8 cellular contexts compared by ENCODE assay signal in the genomic region with DNA sequence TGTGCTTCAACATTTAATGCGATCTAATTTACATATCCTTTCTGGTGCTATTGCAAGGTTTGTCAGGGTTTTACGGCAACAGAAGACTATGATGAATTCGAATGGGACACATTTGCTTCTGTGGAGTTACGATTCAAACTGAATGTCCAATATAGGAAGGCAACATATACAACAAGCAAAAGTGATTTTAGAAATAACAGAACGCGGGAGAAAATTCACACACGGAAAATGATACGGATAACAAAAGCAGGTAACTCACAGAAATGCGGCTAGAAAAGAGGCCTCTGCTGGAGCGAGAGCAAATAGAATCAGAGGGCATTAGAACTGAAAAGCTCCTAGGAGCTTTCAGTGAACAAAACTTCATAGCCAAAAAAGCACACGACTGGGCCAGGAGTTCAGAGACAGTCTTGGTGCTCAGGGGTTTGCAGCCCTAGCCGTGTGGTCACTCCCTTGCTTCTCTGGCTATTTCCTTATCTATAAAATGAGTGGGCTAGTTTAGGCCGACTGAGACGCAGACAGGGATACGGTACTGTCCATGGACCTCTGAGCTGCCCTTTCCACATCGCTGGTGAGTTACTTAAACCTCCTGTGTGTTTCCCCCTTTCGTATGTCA. TPM values are rescaled to one million over a fixed set of nuclear protein-coding genes. Genes with fewer than 3 reads are reported as not detected.
A peak's percentile ranks its signal among the peaks of the same experiment; 100 is the strongest.
DNase-seq lines count a peak whose midpoint lies in the region; ATAC-seq and TF ChIP-seq lines count a peak whose summit lies in the region.

No MANE protein-coding gene starts in this region.

- 2 to 4% methylated on average over 17 of the region's 17 CpGs for WGBS in lung, 2 donors

- no peak for TF ChIP-seq POLR2A in vagina (IDR thresholded peaks at IDR 0.05)

- peaks cover 22% of the 10 kb centered on the region for H3K36me3 Mint-ChIP-seq in central memory CD8-positive, alpha-beta T cell (ENCODE audit: insufficient read depth)

- peaks cover 7% of the 10 kb centered on the region; the same call in 1 of the 2 replicates for H3K4me1 ChIP-seq in OCI-LY3 (ENCODE audit: low read length)
- peaks cover 1 to 8% of the 10 kb centered on the region in 2 donors for H3K4me1 ChIP-seq in lung (ENCODE audit: control insufficient read depth in 2 of 2, insufficient read depth in 2 of 2, low read length in 2 of 2)
- H3K4me1 ChIP-seq in vagina, result peaks cover 34% of the 10 kb centered on the region

- peak overlapping the region; percentile 97 for H3K4me3 Mint-ChIP-seq in central memory CD8-positive, alpha-beta T cell

- peak overlapping the region; percentile 98 for H3K27ac Mint-ChIP-seq in central memory CD8-positive, alpha-beta T cell (ENCODE audit: low read depth)

- no peak for TF ChIP-seq CTCF in AG04449 (IDR thresholded peaks at IDR 0.05; ENCODE audit: insufficient read depth, low read length, missing control alignments)
- no peak for TF ChIP-seq CTCF in GM13976 (IDR thresholded peaks at IDR 0.05; ENCODE audit: borderline replicate concordance, control extremely low read depth, extremely low read depth, insufficient read depth, missing control alignments)
- no peak for TF ChIP-seq CTCF in OCI-LY3 (IDR thresholded peaks at IDR 0.05; ENCODE audit: low read depth, low read length)
- TF ChIP-seq CTCF in lung (IDR thresholded peaks at IDR 0.05; ENCODE audit: control extremely low read depth, extremely low read depth), result no peak
- no peak for TF ChIP-seq CTCF in vagina (IDR thresholded peaks at IDR 0.05)

- peak overlapping the region; percentile 90 for H2AFZ ChIP-seq in OCI-LY3 (ENCODE audit: low read depth, low read length)

- H3K79me2 ChIP-seq in OCI-LY3 (ENCODE audit: low read length), result peaks cover 14% of the 10 kb centered on the region

- no peak for DNase-seq in AG04449 (ENCODE audit: low read depth, low spot score)
- peak; percentile 31 for DNase-seq in GM13976 (ENCODE audit: low spot score)
- no peak for DNase-seq in central memory CD8-positive, alpha-beta T cell (ENCODE audit: low spot score in 2 of 2)
- DNase-seq in lung (ENCODE audit: low spot score), result no peak
- no peak for DNase-seq in vagina (ENCODE audit: extremely low spot score in 2 of 2)
- DNase-seq in AG08395 (ENCODE audit: low spot score), result no peak

- ATAC-seq in HG02885 (IDR thresholded peaks at IDR 0.05; ENCODE audit: poor library complexity, unreplicated experiment) (peak; percentile 40), lung (ENCODE audit: insufficient read depth, low FRiP score) (peak; percentile 32)
- peak; percentile 7 for ATAC-seq in central memory CD8-positive, alpha-beta T cell (replicated peaks; ENCODE audit: extremely low read depth, poor library complexity, severe bottlenecking)

- CTCF ChIA-PET in AG04449 (lab: Yijun Ruan, JAX), result interaction anchor here (0.7 to 2.0 kb wide), 4 partner anchors 16 to 543 kb away, joined by 3 to 11 read pairs (median 4); no protein-coding TSS in a partner anchor

- POLR2A ChIA-PET in AG04449 (lab: Yijun Ruan, JAX), result interaction anchor here (0.5 to 2.0 kb wide), 2 partner anchors 27 to 76 kb away, joined by 3 to 9 read pairs; partner anchors contain the start of gene HIBADH

- intact Hi-C loops in vagina (cut with DNase I), result no loop called here

- H3K4me1 Mint-ChIP-seq in central memory CD8-positive, alpha-beta T cell, result peaks cover 39% of the 10 kb centered on the region

- H3K9me3 Mint-ChIP-seq in central memory CD8-positive, alpha-beta T cell, result no peaks in the 10 kb centered on the region

- H3K27me3 ChIP-seq in OCI-LY3 (ENCODE audit: low read depth, low read length) (no peaks in the 10 kb centered on the region), lung (ENCODE audit: control insufficient read depth, insufficient read depth) (no peaks in the 10 kb centered on the region), vagina (no peaks in the 10 kb centered on the region)

- H4K20me1 ChIP-seq in OCI-LY3 (ENCODE audit: insufficient read depth, low read length), result no peaks in the 10 kb centered on the region

- H3K36me3 ChIP-seq in OCI-LY3 (replicated peaks; ENCODE audit: low read depth, low read length), result no peaks in the 10 kb centered on the region
- no peaks in the 10 kb centered on the region for H3K36me3 ChIP-seq in lung (ENCODE audit: control insufficient read depth in 2 of 2, insufficient read depth in 2 of 2, low read length in 2 of 2)
- no peaks in the 10 kb centered on the region for H3K36me3 ChIP-seq in vagina

- H3K27me3 Mint-ChIP-seq in central memory CD8-positive, alpha-beta T cell, result no peaks in the 10 kb centered on the region

- H3K27ac ChIP-seq in OCI-LY3 (ENCODE audit: low read length), result no peak overlapping the region; the same call in 1 of the 2 replicates
- peak overlapping the region; percentile 92 to 99 for H3K27ac ChIP-seq in lung (ENCODE audit: low read depth in 1 of 2, low read length in 1 of 2)
- H3K27ac ChIP-seq in vagina, result peak overlapping the region; percentile 99

- in situ Hi-C loops in GM13976 (cut with MboI; ENCODE audit: low sequenced_read_pairs, unreplicated experiment), result no loop called here

- H3K4me3 ChIP-seq in AG04449 (ENCODE audit: low read depth, low read length) (peak overlapping the region; percentile 92), OCI-LY3 (ENCODE audit: low read length) (peak overlapping the region; percentile 98), lung (peak overlapping the region; percentile 39), vagina (peak overlapping the region; percentile 76 to 97)

- no peaks in the 10 kb centered on the region for H3K9me3 ChIP-seq in OCI-LY3 (ENCODE audit: insufficient read depth, low read length)
- no peaks in the 10 kb centered on the region for H3K9me3 ChIP-seq in lung (ENCODE audit: control insufficient read depth in 2 of 2, insufficient read depth in 1 of 2, low read length in 1 of 2)
- H3K9me3 ChIP-seq in vagina, result no peaks in the 10 kb centered on the region

- H3K9ac ChIP-seq in OCI-LY3 (ENCODE audit: low read length), result peak overlapping the region; percentile 67

- H3K4me2 ChIP-seq in OCI-LY3 (ENCODE audit: low read length), result peak overlapping the region; percentile 73

RNA-seq across cellular contexts. Expression of gene TAX1BP1, which starts 0.6 kb away (rescaled TPM):
- total RNA-seq in lung, result 100 to 1,000 TPM in 1 of 2 donors, 10 to 100 TPM in 1; 92.1 to 137 TPM
- 10 to 100 TPM; 61.4 to 74.0 TPM for polyA plus RNA-seq in lung
- 83.2 TPM for total RNA-seq in vagina

Comparison
In these comparisons a context has a peak if more than half of its experiments do, and no peak if none do; other contexts are left out.
1. H3K4me3 ChIP-seq: peak in every context shown above with its lines; median percentile 98 in OCI-LY3; 92 in AG04449; 86 in vagina; 39 in lung.